Comparison of ENCODE assay signal across 9 cellular contexts in the genomic region with DNA sequence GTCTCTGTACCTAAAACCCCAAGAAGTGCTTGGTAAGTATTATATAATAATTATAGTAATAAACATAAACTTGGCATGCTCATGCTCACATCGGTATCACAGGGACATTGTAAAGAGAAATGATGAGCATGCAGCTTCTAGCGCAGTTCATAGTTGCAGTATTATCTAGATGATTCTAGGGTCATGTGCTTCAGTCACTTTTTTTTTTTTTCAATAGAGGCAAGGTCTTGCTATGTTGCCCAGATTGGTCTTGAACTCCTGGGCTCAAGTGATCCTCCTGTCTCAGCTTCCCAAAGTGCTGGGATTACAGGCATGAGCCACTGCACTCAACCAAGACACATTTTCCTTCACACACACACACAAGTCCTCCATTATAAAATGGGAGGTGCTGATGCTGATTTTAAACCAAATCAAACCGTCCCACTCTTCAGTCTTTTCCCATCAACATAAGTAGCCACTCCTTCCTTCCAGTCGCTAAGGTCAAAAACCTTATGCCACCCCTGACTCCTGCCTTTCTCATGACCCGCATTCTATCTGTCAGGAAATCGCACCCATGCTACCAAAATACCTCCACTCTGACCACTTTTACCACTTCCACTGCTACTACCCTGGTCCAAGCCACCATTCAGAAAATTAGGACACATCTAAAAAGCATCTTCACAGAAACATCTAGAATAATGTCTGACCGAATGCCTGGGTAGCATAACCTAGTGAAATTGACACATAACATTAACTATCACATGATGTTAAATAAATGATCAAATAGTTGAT. TPM values are rescaled to one million over a fixed set of nuclear protein-coding genes. Genes with fewer than 3 reads are reported as not detected.
DNase-seq lines count a peak whose midpoint lies in the region; ATAC-seq, FAIRE-seq and TF ChIP-seq lines count a peak whose summit lies in the region.
"Had no signal": no experiment of that assay in that cellular context is flagged by ENCODE, and none has a peak within 500 bp of the region (broad histone marks: within the 10 kb centered on the region; RNA-seq: fewer than 3 reads in every experiment).

No MANE protein-coding gene starts in this region.

- ATAC-seq in right cardiac atrium = no peak
- ATAC-seq in lower lobe of right lung = no peak
- no peak for ATAC-seq in GM18870 (IDR thresholded peaks at IDR 0.05; ENCODE audit: unreplicated experiment)

- peaks cover 6% of the 10 kb centered on the region for H3K4me1 ChIP-seq in right cardiac atrium (ENCODE audit: control insufficient read depth, insufficient read depth, low read length)
- H3K4me1 ChIP-seq in right atrium auricular region = peaks cover 0 to 7% of the 10 kb centered on the region in 2 donors
- H3K4me1 ChIP-seq in lower lobe of right lung = peaks cover 31% of the 10 kb centered on the region
- no peaks in the 10 kb centered on the region for H3K4me1 ChIP-seq in mesendoderm (ENCODE audit: control insufficient read depth, low read depth, low read length)

- TF ChIP-seq CTCF in right atrium auricular region (IDR thresholded peaks at IDR 0.05) (no peak), SU-DHL-6 (IDR thresholded peaks at IDR 0.05; ENCODE audit: insufficient read depth, low read length, poor library complexity, severe bottlenecking) (peak; percentile 64), lower lobe of right lung (IDR thresholded peaks at IDR 0.05) (no peak), foreskin fibroblast (IDR thresholded peaks at IDR 0.05; ENCODE audit: low read depth, low read length) (no peak)

- H3K9ac ChIP-seq in SU-DHL-6 (ENCODE audit: low read length) (peak overlapping the region; percentile 54), mesendoderm (ENCODE audit: low read length) (no peak overlapping the region)

- H2BK15ac ChIP-seq in mesendoderm (replicated peaks; ENCODE audit: low read depth) = no peak overlapping the region

- H3K4me3 ChIP-seq in right cardiac atrium (ENCODE audit: low read length) = no peak overlapping the region
- no peak overlapping the region for H3K4me3 ChIP-seq in right atrium auricular region
- H3K4me3 ChIP-seq in SU-DHL-6 (ENCODE audit: insufficient read depth, low read length, poor library complexity, severe bottlenecking) = peak overlapping the region; percentile 13
- H3K4me3 ChIP-seq in lower lobe of right lung = no peak overlapping the region
- no peak overlapping the region for H3K4me3 ChIP-seq in foreskin fibroblast (ENCODE audit: low read depth in 1 of 2, low read length in 2 of 2)
- H3K4me3 ChIP-seq in mesendoderm (ENCODE audit: low read length) = no peak overlapping the region
- H3K4me3 ChIP-seq: vagina had no signal

- no peak overlapping the region for H4K5ac ChIP-seq in mesendoderm (ENCODE audit: low read length)

- H4K8ac ChIP-seq in mesendoderm (ENCODE audit: low read depth, low read length) = no peak overlapping the region

- DNase-seq in right cardiac atrium = no peak
- no peak for DNase-seq in right atrium auricular region (ENCODE audit: low spot score)
- no peak for DNase-seq in lower lobe of right lung
- no peak for DNase-seq in foreskin fibroblast
- DNase-seq in mesendoderm = no peak
- no peak for DNase-seq in GM12891 (ENCODE audit: insufficient read length, low spot score)

- no peak for FAIRE-seq in GM12891 (lab: Jason Lieb, UNC)

- no peak for TF ChIP-seq POLR2A in GM12891 (IDR thresholded peaks at IDR 0.05; ENCODE audit: low read depth, low read length)

- H3K4ac ChIP-seq in mesendoderm (ENCODE audit: low read depth, low read length) = no peak overlapping the region

- H2AK5ac ChIP-seq in mesendoderm (ENCODE audit: low read length) = no peak overlapping the region

- no peaks in the 10 kb centered on the region for H3K79me1 ChIP-seq in mesendoderm (ENCODE audit: low read length)

- H4K20me1 ChIP-seq in SU-DHL-6 (ENCODE audit: low read depth, low read length) = no peaks in the 10 kb centered on the region

- no peak overlapping the region for H3K56ac ChIP-seq in mesendoderm (ENCODE audit: low read length)

- no peaks in the 10 kb centered on the region for H3K9me3 ChIP-seq in right cardiac atrium (ENCODE audit: control insufficient read depth, low read length)
- no peaks in the 10 kb centered on the region for H3K9me3 ChIP-seq in right atrium auricular region
- no peaks in the 10 kb centered on the region for H3K9me3 ChIP-seq in SU-DHL-6 (ENCODE audit: insufficient read depth, low read length)
- no peaks in the 10 kb centered on the region for H3K9me3 ChIP-seq in lower lobe of right lung
- H3K9me3 ChIP-seq: vagina had no signal

- H3K27me3 ChIP-seq in right cardiac atrium (ENCODE audit: control insufficient read depth, insufficient read depth) (no peaks in the 10 kb centered on the region), right atrium auricular region (no peaks in the 10 kb centered on the region), SU-DHL-6 (ENCODE audit: low read length) (no peaks in the 10 kb centered on the region), lower lobe of right lung (ENCODE audit: low read depth) (no peaks in the 10 kb centered on the region), mesendoderm (ENCODE audit: insufficient read depth, low read length, poor library complexity) (no peaks in the 10 kb centered on the region)
- H3K27me3 ChIP-seq: vagina had no signal

- H2AFZ ChIP-seq in SU-DHL-6 (ENCODE audit: low read depth, low read length, severe bottlenecking) = peak overlapping the region; percentile 46

- no peak overlapping the region for H2BK5ac ChIP-seq in mesendoderm (ENCODE audit: low read length)

- H3K9me2 ChIP-seq in SU-DHL-6 (replicated peaks; ENCODE audit: insufficient read depth, low read length) = no peaks in the 10 kb centered on the region

- intact Hi-C loops in right cardiac atrium (cut with DNase I) (loop anchor here in 3 of 4 donors (5.0 to 10.0 kb wide), 3 partner anchors 170 to 540 kb away; no protein-coding TSS in a partner anchor), lower lobe of right lung (cut with DNase I) (no loop called here)

- no peak overlapping the region for H3K23ac ChIP-seq in mesendoderm (ENCODE audit: low read length)

- peaks cover 47% of the 10 kb centered on the region for H3F3A ChIP-seq in SU-DHL-6 (ENCODE audit: insufficient read depth)

- peak overlapping the region; percentile 7 for H3K27ac ChIP-seq in right cardiac atrium (ENCODE audit: low read length)
- no peak overlapping the region for H3K27ac ChIP-seq in right atrium auricular region
- H3K27ac ChIP-seq in SU-DHL-6 (ENCODE audit: low read depth, low read length) = peak overlapping the region; percentile 97
- peak overlapping the region; percentile 4 for H3K27ac ChIP-seq in lower lobe of right lung
- H3K27ac ChIP-seq in mesendoderm (ENCODE audit: low read depth, low read length) = no peak overlapping the region
- H3K27ac ChIP-seq: vagina had no signal

- H2BK120ac ChIP-seq in mesendoderm (ENCODE audit: low read depth, low read length) = no peak overlapping the region

- H3K4me2 ChIP-seq in SU-DHL-6 (ENCODE audit: low read depth, low read length, poor library complexity, severe bottlenecking) = peak overlapping the region; percentile 81
- no peak overlapping the region for H3K4me2 ChIP-seq in mesendoderm (ENCODE audit: low read length)

- H3K79me2 ChIP-seq in SU-DHL-6 (ENCODE audit: insufficient read depth, low read length) = no peaks in the 10 kb centered on the region
- no peaks in the 10 kb centered on the region for H3K79me2 ChIP-seq in mesendoderm (ENCODE audit: control insufficient read depth, insufficient read depth, low read length)

- 52% methylated on average over 7 of the region's 7 CpGs for WGBS in right cardiac atrium
- no CpG with 5 or more reads among the region's 7 CpGs for WGBS in mesendoderm (ENCODE audit: extremely low coverage, insufficient coverage, low lambda C conversion rate)

- no peak overlapping the region for H3K18ac ChIP-seq in mesendoderm (ENCODE audit: low read length)

- no peaks in the 10 kb centered on the region for H3K36me3 ChIP-seq in right atrium auricular region
- H3K36me3 ChIP-seq in SU-DHL-6 (ENCODE audit: low read length) = no peaks in the 10 kb centered on the region
- no peaks in the 10 kb centered on the region for H3K36me3 ChIP-seq in lower lobe of right lung
- no peaks in the 10 kb centered on the region for H3K36me3 ChIP-seq in mesendoderm (ENCODE audit: control insufficient read depth, insufficient read depth, low read length)
- H3K36me3 ChIP-seq: vagina had no signal

TF ChIP-seq in GM12891, 5 proteins besides CTCF, POLR2A, EP300 and RAD21:
- no peak for TF ChIP-seq POU2F2 (IDR thresholded peaks at IDR 0.05; ENCODE audit: low read depth, low read length)
- TF ChIP-seq TAF1 (IDR thresholded peaks at IDR 0.05; ENCODE audit: low read depth, low read length) = no peak
- TF ChIP-seq POLR2AphosphoS5 (IDR thresholded peaks at IDR 0.05; ENCODE audit: low read depth, low read length) = no peak
- no peak for TF ChIP-seq SPI1 (IDR thresholded peaks at IDR 0.05; ENCODE audit: low read depth, low read length)
- TF ChIP-seq PAX5 (IDR thresholded peaks at IDR 0.05; ENCODE audit: insufficient read depth, low read length, severe bottlenecking) = no peak

RNA-seq across cellular contexts. Expression of a gene that starts 28.2 kb away (rescaled TPM):
- total RNA-seq in right cardiac atrium = 10 to 100 TPM; 37.5 to 47.4 (median 42.2) TPM
- 37.4 TPM for polyA plus RNA-seq in right cardiac atrium
- 10 to 100 TPM; 40.2 to 47.3 TPM for total RNA-seq in right atrium auricular region
- 83.5 TPM for total RNA-seq in lower lobe of right lung
- 26.1 TPM for polyA plus RNA-seq in mesendoderm (2013, experiment 1 of 2)
- polyA plus RNA-seq in mesendoderm (2013, experiment 2 of 2) = 27.0 TPM
- polyA plus RNA-seq in GM12891 (2012; ENCODE audit: low read depth, missing spikeins) = 46.4 TPM

RNA-seq across cellular contexts. Expression of a gene that starts 50.3 kb away (rescaled TPM):
- 10 to 100 TPM; 24.0 to 28.7 (median 26.5) TPM for total RNA-seq in right cardiac atrium
- polyA plus RNA-seq in right cardiac atrium = 9.6 TPM
- total RNA-seq in right atrium auricular region = 10 to 100 TPM; 20.0 to 24.6 TPM
- 64.5 TPM for total RNA-seq in lower lobe of right lung
- polyA plus RNA-seq in mesendoderm (2013, experiment 1 of 2) = 7.9 TPM
- polyA plus RNA-seq in mesendoderm (2013, experiment 2 of 2) = 9.4 TPM
- polyA plus RNA-seq in GM12891 (2012; ENCODE audit: low read depth, missing spikeins) = 24.2 TPM

Comparison
In these comparisons a context has a peak if more than half of its experiments do, and no peak if none do; other contexts are left out.
1. H3K27ac ChIP-seq: peak in right cardiac atrium (single experiment), SU-DHL-6 (single experiment) and lower lobe of right lung (single experiment); none in right atrium auricular region (0 of 2) and mesendoderm (single experiment).